Comparison of ENCODE assay signal across 16 cellular contexts in the genomic region with DNA sequence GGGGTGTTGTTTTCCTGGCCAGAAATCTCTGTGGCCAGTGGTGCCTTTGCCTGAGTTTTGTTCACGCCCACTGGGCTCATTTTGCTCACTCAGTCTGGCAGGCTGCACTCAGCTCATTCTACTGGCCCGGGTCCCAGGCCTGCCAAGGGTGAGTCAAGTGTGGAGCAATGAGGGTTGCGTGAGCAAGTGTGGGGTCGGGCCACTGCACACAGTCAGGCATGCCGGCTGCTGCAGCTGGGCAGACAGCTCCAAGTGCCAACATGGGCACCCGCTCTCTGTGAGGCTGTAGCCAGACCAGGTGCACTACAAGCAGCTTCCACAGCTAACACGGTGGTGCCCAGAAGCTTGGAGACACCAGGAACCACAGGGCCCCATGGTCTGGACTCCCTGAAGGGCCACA.
DNase-seq lines count a peak whose midpoint lies in the region; ATAC-seq, FAIRE-seq and TF ChIP-seq lines count a peak whose summit lies in the region.
"Had no signal": no experiment of that assay in that cellular context is flagged by ENCODE, and none has a peak within 500 bp of the region (broad histone marks: within the 10 kb centered on the region; RNA-seq: fewer than 3 reads in every experiment).

No MANE protein-coding gene starts in this region.

- ATAC-seq in Right ventricle myocardium inferior (peak; percentile 94), lung (ENCODE audit: insufficient read depth, low FRiP score) (peak; percentile 75), GM21526 (IDR thresholded peaks at IDR 0.05; ENCODE audit: low FRiP score, unreplicated experiment) (no peak)

- H3K27me3 ChIP-seq in fibroblast of lung (ENCODE audit: control insufficient read depth, insufficient read depth, low read length) (no peaks in the 10 kb centered on the region), lung (ENCODE audit: control insufficient read depth, insufficient read depth) (no peaks in the 10 kb centered on the region), brain microvascular endothelial cell (replicated peaks) (no peaks in the 10 kb centered on the region)
- H3K27me3 ChIP-seq: tibial nerve had no signal

- no peak for FAIRE-seq in HTR-8/SVneo (lab: Jason Lieb, UNC)
- FAIRE-seq: GM18507 had no signal

- H3K36me3 ChIP-seq in fibroblast of lung (ENCODE audit: control insufficient read depth, insufficient read depth, low read length) (no peaks in the 10 kb centered on the region), lung (ENCODE audit: control insufficient read depth in 2 of 2, insufficient read depth in 2 of 2, low read length in 2 of 2) (no peaks in the 10 kb centered on the region), brain microvascular endothelial cell (replicated peaks) (no peaks in the 10 kb centered on the region)
- H3K36me3 ChIP-seq: tibial nerve had no signal

- H3K79me2 ChIP-seq in fibroblast of lung (ENCODE audit: control insufficient read depth, insufficient read depth, low read length): no peaks in the 10 kb centered on the region

- intact Hi-C loops in Right ventricle myocardium inferior (cut with DNase I): no loop called here
- intact Hi-C loops in cardiac septum (cut with DNase I): no loop called here

- in situ Hi-C loops in brain microvascular endothelial cell (cut with HindIII; ENCODE audit: low pct_ligation_motif_present, low sequenced_read_pairs): no loop called here

- H3K9ac ChIP-seq in fibroblast of lung (ENCODE audit: insufficient read depth, low read length): no peak overlapping the region

- no peak overlapping the region for H3K4me2 ChIP-seq in fibroblast of lung (ENCODE audit: extremely low read depth, insufficient read depth, low read length)

- DNase-seq in Right ventricle myocardium inferior (ENCODE audit: missing footprints) (peak; percentile 79), cardiac septum (ENCODE audit: low spot score) (no peak), fibroblast of lung (ENCODE audit: low read depth in 2 of 2) (peak; percentile 3 to 29), lung (ENCODE audit: low spot score) (no peak), DMS114 treated with DMSO at 0.1 percent for 48 hours (lab: John Stamatoyannopoulos, UW; ENCODE audit: unreplicated experiment) (no peak), HTR-8/SVneo (ENCODE audit: insufficient read length, low spot score) (no peak), brain microvascular endothelial cell (no peak)
- DNase-seq: activated CD4-positive, alpha-beta memory T cell treated with anti-CD3 and anti-CD28 coated beads, Interleukin-2, amount 10 ng/mL, durations not matched to agents 7 days and 5 days; DMS79; NCI-H2029; NCI-H524 treated with DMSO at 0.1 percent for 48 hours; OCI-M1; stimulated activated CD4-positive, alpha-beta T cell treated with anti-CD3 and anti-CD28 coated beads, Interleukin-4, amount 100 ng/mL, for 1 hour had no signal

- H3K4me3 ChIP-seq in fibroblast of lung (replicated peaks in 1 of 4; ENCODE audit: control extremely low read depth in 1 of 4, insufficient read depth in 1 of 4, low read depth in 3 of 4, low read length in 4 of 4) (no peak overlapping the region), lung (no peak overlapping the region), brain microvascular endothelial cell (ENCODE audit: low read depth, low read length) (no peak overlapping the region)
- H3K4me3 ChIP-seq: tibial nerve had no signal

- H3K27ac ChIP-seq in fibroblast of lung (ENCODE audit: insufficient read depth, low read length) (no peak overlapping the region), lung (ENCODE audit: low read depth in 1 of 2, low read length in 1 of 2) (no peak overlapping the region), brain microvascular endothelial cell (no peak overlapping the region)
- H3K27ac ChIP-seq: tibial nerve had no signal

- TF ChIP-seq CTCF in fibroblast of lung (conservative IDR thresholded peaks at IDR 0.05 in 1 of 2, IDR thresholded peaks at IDR 0.05 in 1 of 2; ENCODE audit: low read depth in 1 of 2, low read length in 2 of 2) (no peak), lung (IDR thresholded peaks at IDR 0.05; ENCODE audit: control extremely low read depth, extremely low read depth) (no peak), brain microvascular endothelial cell (IDR thresholded peaks at IDR 0.05; ENCODE audit: low read depth, low read length, missing control alignments) (no peak)

- no peaks in the 10 kb centered on the region for H3K9me3 ChIP-seq in fibroblast of lung (ENCODE audit: control insufficient read depth, insufficient read depth, low read depth, low read length)
- H3K9me3 ChIP-seq in lung (ENCODE audit: control insufficient read depth in 2 of 2, insufficient read depth in 1 of 2, low read length in 1 of 2): no peaks in the 10 kb centered on the region

- no peaks in the 10 kb centered on the region for H4K20me1 ChIP-seq in fibroblast of lung (ENCODE audit: control insufficient read depth, extremely low read depth, insufficient read depth, low read length)

- H3K4me1 ChIP-seq in fibroblast of lung (ENCODE audit: control insufficient read depth, extremely low read depth, insufficient read depth, low read length) (no peaks in the 10 kb centered on the region), lung (ENCODE audit: control insufficient read depth in 2 of 2, insufficient read depth in 2 of 2, low read length in 2 of 2) (no peaks in the 10 kb centered on the region)
- H3K4me1 ChIP-seq: tibial nerve had no signal

- WGBS in lung, 2 donors: 71 to 77% methylated on average over 7 of the region's 7 CpGs

- no peak overlapping the region for H2AFZ ChIP-seq in fibroblast of lung (ENCODE audit: low read length)

Comparison
In these comparisons a context has a peak if more than half of its experiments do, and no peak if none do; other contexts are left out.
1. DNase-seq: peak in Right ventricle myocardium inferior (single experiment) and fibroblast of lung (2 of 2); none in cardiac septum (single experiment), lung (single experiment), DMS114 treated with DMSO at 0.1 percent for 48 hours (single experiment), HTR-8/SVneo (single experiment) and brain microvascular endothelial cell (single experiment).